In the genomic region with DNA sequence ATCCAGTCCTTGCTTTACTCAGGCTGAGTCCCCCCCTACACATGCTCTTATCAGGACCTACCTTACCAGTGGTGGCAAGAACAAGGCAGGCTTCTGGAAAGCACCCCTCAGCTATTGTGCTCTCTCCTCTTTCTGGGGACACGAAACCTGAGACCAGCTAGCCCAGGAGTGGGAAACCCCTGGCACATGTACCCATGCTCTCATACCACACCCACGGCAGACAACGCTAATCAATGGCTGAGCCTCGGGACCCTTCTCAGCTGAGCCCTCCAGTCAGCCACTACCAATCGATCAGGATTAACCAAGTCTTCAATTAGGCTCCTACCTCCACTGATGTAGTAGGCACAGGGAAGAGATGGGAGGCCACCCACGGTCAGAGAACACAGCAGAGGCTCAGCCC, we compare ENCODE assay signal across 2 cellular contexts.
TF ChIP-seq lines count a peak whose summit lies in the region.

No MANE protein-coding gene starts in this region.

TF ChIP-seq in HEK293, 187 proteins besides CTCF, POLR2A, EP300 and RAD21:
- TF ChIP-seq ZBTB17 (tag by site-specific recombination; IDR thresholded peaks at IDR 0.05) (peak; percentile 86), ZNF23 (tag by site-specific recombination; IDR thresholded peaks at IDR 0.05; ENCODE audit: borderline replicate concordance) (peak; percentile 70; the same call in 1 of the 2 replicates)
- TF ChIP-seq, protein P1, sequence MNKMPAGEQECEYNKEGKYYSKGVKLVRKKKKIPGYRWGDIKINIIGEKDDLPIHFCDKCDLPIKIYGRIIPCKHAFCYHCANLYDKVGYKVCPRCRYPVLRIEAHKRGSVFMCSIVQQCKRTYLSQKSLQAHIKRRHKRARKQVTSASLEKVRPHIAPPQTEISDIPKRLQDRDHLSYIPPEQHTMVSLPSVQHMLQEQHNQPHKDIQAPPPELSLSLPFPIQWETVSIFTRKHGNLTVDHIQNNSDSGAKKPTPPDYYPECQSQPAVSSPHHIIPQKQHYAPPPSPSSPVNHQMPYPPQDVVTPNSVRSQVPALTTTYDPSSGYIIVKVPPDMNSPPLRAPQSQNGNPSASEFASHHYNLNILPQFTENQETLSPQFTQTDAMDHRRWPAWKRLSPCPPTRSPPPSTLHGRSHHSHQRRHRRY (tag by site-specific recombination; IDR thresholded peaks at IDR 0.05): no peak

TF ChIP-seq in H1, 55 proteins besides CTCF, POLR2A, EP300 and RAD21:
- TF ChIP-seq, protein P2, sequence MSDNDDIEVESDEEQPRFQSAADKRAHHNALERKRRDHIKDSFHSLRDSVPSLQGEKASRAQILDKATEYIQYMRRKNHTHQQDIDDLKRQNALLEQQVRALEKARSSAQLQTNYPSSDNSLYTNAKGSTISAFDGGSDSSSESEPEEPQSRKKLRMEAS (IDR thresholded peaks at IDR 0.05): 0 out of 2 replicates have a peak, but pooled peaks have one; percentile 24
- TF ChIP-seq EZH2 (IDR thresholded peaks at IDR 0.05; ENCODE audit: low read depth, low read length, severe bottlenecking) (no peak), SRF (IDR thresholded peaks at IDR 0.05; ENCODE audit: low read depth, low read length) (peak; percentile 63; the same call in 1 of the 2 replicates)
